Comparison of ENCODE assay signal across 24 cellular contexts in genomic region chr20:63196756-63197470, GRCh38. TPM values are rescaled to one million over a fixed set of nuclear protein-coding genes. Genes with fewer than 3 reads are reported as not detected.
DNase-seq lines count a peak whose midpoint lies in the region; ATAC-seq, FAIRE-seq and TF ChIP-seq lines count a peak whose summit lies in the region.
"Had no signal": no experiment of that assay in that cellular context is flagged by ENCODE, and none has a peak within 500 bp of the region (broad histone marks: within the 10 kb centered on the region; RNA-seq: fewer than 3 reads in every experiment).

No MANE protein-coding gene starts in this region.

- no peak for FAIRE-seq in GM12892 (lab: Jason Lieb, UNC)

- H3K27me3 Mint-ChIP-seq in activated naive CD4-positive, alpha-beta T cell treated with anti-CD3 and anti-CD28 coated beads, Interleukin-2, amount 10 ng/mL, durations not matched to agents 7 days and 5 days, result no peaks in the 10 kb centered on the region
- H3K27me3 Mint-ChIP-seq: naive B cell had no signal

- H3F3A ChIP-seq in smooth muscle cell (ENCODE audit: low read depth), result peaks cover 16% of the 10 kb centered on the region

- no peak for TF ChIP-seq CTCF in smooth muscle cell (IDR thresholded peaks at IDR 0.05; ENCODE audit: borderline replicate concordance, insufficient read depth, poor library complexity, severe bottlenecking)

- no peaks in the 10 kb centered on the region for H3K27me3 ChIP-seq in smooth muscle cell (ENCODE audit: low read depth)
- H3K27me3 ChIP-seq: heart right ventricle, ovary, stomach had no signal

- H4K20me1 ChIP-seq in smooth muscle cell (ENCODE audit: low read depth), result peaks cover 93% of the 10 kb centered on the region

- H2AFZ ChIP-seq in smooth muscle cell (ENCODE audit: low read depth), result no peak overlapping the region
- H2AFZ ChIP-seq: PC-9 had no signal

- H3K9ac ChIP-seq in smooth muscle cell (ENCODE audit: low read depth), result no peak overlapping the region

- CTCF ChIA-PET in activated naive CD4-positive, alpha-beta T cell treated with anti-CD3 and anti-CD28 coated beads, Interleukin-2, amount 10 ng/mL, durations not matched to agents 7 days and 5 days (lab: Charles Lee), result interaction anchor here (0.8 kb wide), 1 partner anchor 26 kb away, joined by 3 read pairs; no protein-coding TSS in a partner anchor

- no peak overlapping the region for H3K4me2 ChIP-seq in smooth muscle cell
- H3K4me2 ChIP-seq: PC-9 had no signal

- WGBS in smooth muscle cell (ENCODE audit: low lambda C conversion rate), result 69% methylated on average over 10 of the region's 10 CpGs

- DNase-seq in activated naive CD4-positive, alpha-beta T cell treated with anti-CD3 and anti-CD28 coated beads, Interleukin-2, amount 50 U/mL, for 72 hours (ENCODE audit: low spot score in 2 of 2), result no peak
- no peak for DNase-seq in activated naive CD4-positive, alpha-beta T cell treated with anti-CD3 and anti-CD28 coated beads, Interleukin-2, amount 10 ng/mL, durations not matched to agents 7 days and 5 days
- DNase-seq in SW480 (ENCODE audit: low spot score), result peak; percentile 46
- DNase-seq in glomerular visceral epithelial cell (ENCODE audit: extremely low spot score), result peak; percentile 45
- no peak for DNase-seq in smooth muscle cell (lab: John Stamatoyannopoulos, UW; ENCODE audit: unreplicated experiment)
- DNase-seq in GM12892 (ENCODE audit: insufficient read length), result no peak
- DNase-seq: ACHN; activated CD4-positive, CD25-positive, alpha-beta regulatory T cell treated with anti-CD3 and anti-CD28 coated beads, Interleukin-2, amount 50 U/mL, for 72 hours; activated effector memory CD4-positive, alpha-beta T cell treated with anti-CD3 and anti-CD28 coated beads, Interleukin-2, amount 50 U/mL, for 16 hours; anterior cingulate cortex; DMS 273 treated with DMSO at 0.1 percent for 48 hours; heart right ventricle; naive B cell; PC-9; stimulated activated CD4-positive, alpha-beta T cell treated with anti-CD3 and anti-CD28 coated beads, Interleukin-2, amount 100 ng/mL, for 24 hours; stomach had no signal

- H3K9me3 ChIP-seq in smooth muscle cell (replicated peaks; ENCODE audit: low read depth), result no peaks in the 10 kb centered on the region
- H3K9me3 ChIP-seq: heart right ventricle, ovary, stomach had no signal

- peaks cover 6% of the 10 kb centered on the region for H3K4me1 ChIP-seq in smooth muscle cell (ENCODE audit: low read depth)

- H3K36me3 Mint-ChIP-seq in activated naive CD4-positive, alpha-beta T cell treated with anti-CD3 and anti-CD28 coated beads, Interleukin-2, amount 50 U/mL, for 72 hours, result no peaks in the 10 kb centered on the region
- peaks cover 29% of the 10 kb centered on the region for H3K36me3 Mint-ChIP-seq in activated naive CD4-positive, alpha-beta T cell treated with anti-CD3 and anti-CD28 coated beads, Interleukin-2, amount 10 ng/mL, durations not matched to agents 7 days and 5 days

- no peak overlapping the region for H3K4me3 ChIP-seq in smooth muscle cell
- H3K4me3 ChIP-seq: heart right ventricle, ovary, PC-9, stomach had no signal

- peaks cover 9% of the 10 kb centered on the region for H3K36me3 ChIP-seq in smooth muscle cell (ENCODE audit: low read depth)
- H3K36me3 ChIP-seq: ovary had no signal

- no peak overlapping the region for H3K4me3 Mint-ChIP-seq in activated naive CD4-positive, alpha-beta T cell treated with anti-CD3 and anti-CD28 coated beads, Interleukin-2, amount 10 ng/mL, durations not matched to agents 7 days and 5 days
- H3K4me3 Mint-ChIP-seq: naive B cell had no signal

- H3K9me3 Mint-ChIP-seq in activated naive CD4-positive, alpha-beta T cell treated with anti-CD3 and anti-CD28 coated beads, Interleukin-2, amount 50 U/mL, for 72 hours, result no peaks in the 10 kb centered on the region
- no peaks in the 10 kb centered on the region for H3K9me3 Mint-ChIP-seq in activated naive CD4-positive, alpha-beta T cell treated with anti-CD3 and anti-CD28 coated beads, Interleukin-2, amount 10 ng/mL, durations not matched to agents 7 days and 5 days
- H3K9me3 Mint-ChIP-seq: naive B cell had no signal

- H3K27ac ChIP-seq in smooth muscle cell (ENCODE audit: low read depth), result peak overlapping the region; percentile 24
- H3K27ac ChIP-seq: C4-2B, heart right ventricle, ovary, PC-9, stomach had no signal

- H3K79me2 ChIP-seq in smooth muscle cell (ENCODE audit: low read depth), result peaks cover 49% of the 10 kb centered on the region

- H3K4me1 Mint-ChIP-seq in activated naive CD4-positive, alpha-beta T cell treated with anti-CD3 and anti-CD28 coated beads, Interleukin-2, amount 10 ng/mL, durations not matched to agents 7 days and 5 days, result peaks cover 2% of the 10 kb centered on the region

- ATAC-seq in activated naive CD4-positive, alpha-beta T cell treated with anti-CD3 and anti-CD28 coated beads, Interleukin-2, amount 50 U/mL, for 72 hours, result no peak
- ATAC-seq in HG02885 (IDR thresholded peaks at IDR 0.05; ENCODE audit: poor library complexity, unreplicated experiment) (no peak), HG03280 (IDR thresholded peaks at IDR 0.05; ENCODE audit: unreplicated experiment) (no peak)

- H3K27ac Mint-ChIP-seq in activated naive CD4-positive, alpha-beta T cell treated with anti-CD3 and anti-CD28 coated beads, Interleukin-2, amount 50 U/mL, for 72 hours, result peak overlapping the region; percentile 11 to 40
- no peak overlapping the region for H3K27ac Mint-ChIP-seq in activated naive CD4-positive, alpha-beta T cell treated with anti-CD3 and anti-CD28 coated beads, Interleukin-2, amount 10 ng/mL, durations not matched to agents 7 days and 5 days

- TF ChIP-seq POLR2A in GM12892 (IDR thresholded peaks at IDR 0.05; ENCODE audit: low read depth, low read length), result no peak; the same call in 1 of the 2 replicates

RNA-seq across cellular contexts. Expression of gene YTHDF1, which starts 19.0 kb away (rescaled TPM):
- 10 to 100 TPM; 34.7 to 39.1 TPM for total RNA-seq in activated naive CD4-positive, alpha-beta T cell treated with anti-CD3 and anti-CD28 coated beads, Interleukin-2, amount 50 U/mL, for 72 hours
- 25.3 and 28.2 TPM in 2 replicates for total RNA-seq in smooth muscle cell
- 35.8 and 50.9 TPM in 2 replicates for polyA plus RNA-seq in smooth muscle cell
- polyA plus RNA-seq in GM12892 (2012; ENCODE audit: missing spikeins), result 15.6 TPM

RNA-seq across cellular contexts. Expression of gene BIRC7, which starts 38.8 kb away (rescaled TPM):
- under 1 TPM in 1 of 2 donors, not detected in 1; 0.51 TPM for total RNA-seq in activated naive CD4-positive, alpha-beta T cell treated with anti-CD3 and anti-CD28 coated beads, Interleukin-2, amount 50 U/mL, for 72 hours
- total RNA-seq in smooth muscle cell, result 3.5 and 5.8 TPM in 2 replicates
- polyA plus RNA-seq in smooth muscle cell, result 10.9 and 12.2 TPM in 2 replicates
- 1.1 TPM for polyA plus RNA-seq in GM12892 (2012; ENCODE audit: missing spikeins)
- total RNA-seq: lung microvascular endothelial cell, PC-9, stomach had no signal
- polyA plus RNA-seq: heart right ventricle, ovary, stomach had no signal

RNA-seq across cellular contexts. Expression of gene NKAIN4, which starts 57.4 kb away (rescaled TPM):
- total RNA-seq in activated naive CD4-positive, alpha-beta T cell treated with anti-CD3 and anti-CD28 coated beads, Interleukin-2, amount 50 U/mL, for 72 hours, result not detected
- total RNA-seq in smooth muscle cell, result 34.2 and 50.0 TPM in 2 replicates
- 19.8 and 78.9 TPM in 2 replicates for polyA plus RNA-seq in smooth muscle cell
- not detected for polyA plus RNA-seq in GM12892 (2012; ENCODE audit: missing spikeins)
- total RNA-seq: H4, heart right ventricle, lung microvascular endothelial cell, PC-9, SK-MEL-5, ureter had no signal
- polyA plus RNA-seq: ovary had no signal

Comparison
In these comparisons a context has a peak if more than half of its experiments do, and no peak if none do; other contexts are left out.
1. DNase-seq: peak in SW480 (single experiment) and glomerular visceral epithelial cell (single experiment); none in activated naive CD4-positive, alpha-beta T cell treated with anti-CD3 and anti-CD28 coated beads, Interleukin-2, amount 50 U/mL, for 72 hours (0 of 2), activated naive CD4-positive, alpha-beta T cell treated with anti-CD3 and anti-CD28 coated beads, Interleukin-2, amount 10 ng/mL, durations not matched to agents 7 days and 5 days (single experiment), smooth muscle cell (single experiment) and GM12892 (single experiment).
2. RNA of gene NKAIN4, which starts 57.4 kb away (total RNA-seq): 34.2 to 50.0 TPM in smooth muscle cell; not detected in activated naive CD4-positive, alpha-beta T cell treated with anti-CD3 and anti-CD28 coated beads, Interleukin-2, amount 50 U/mL, for 72 hours; every median in the first group is over 10 times any median in the second.